ENCODE assay signal across 18 cellular contexts in the genomic region with DNA sequence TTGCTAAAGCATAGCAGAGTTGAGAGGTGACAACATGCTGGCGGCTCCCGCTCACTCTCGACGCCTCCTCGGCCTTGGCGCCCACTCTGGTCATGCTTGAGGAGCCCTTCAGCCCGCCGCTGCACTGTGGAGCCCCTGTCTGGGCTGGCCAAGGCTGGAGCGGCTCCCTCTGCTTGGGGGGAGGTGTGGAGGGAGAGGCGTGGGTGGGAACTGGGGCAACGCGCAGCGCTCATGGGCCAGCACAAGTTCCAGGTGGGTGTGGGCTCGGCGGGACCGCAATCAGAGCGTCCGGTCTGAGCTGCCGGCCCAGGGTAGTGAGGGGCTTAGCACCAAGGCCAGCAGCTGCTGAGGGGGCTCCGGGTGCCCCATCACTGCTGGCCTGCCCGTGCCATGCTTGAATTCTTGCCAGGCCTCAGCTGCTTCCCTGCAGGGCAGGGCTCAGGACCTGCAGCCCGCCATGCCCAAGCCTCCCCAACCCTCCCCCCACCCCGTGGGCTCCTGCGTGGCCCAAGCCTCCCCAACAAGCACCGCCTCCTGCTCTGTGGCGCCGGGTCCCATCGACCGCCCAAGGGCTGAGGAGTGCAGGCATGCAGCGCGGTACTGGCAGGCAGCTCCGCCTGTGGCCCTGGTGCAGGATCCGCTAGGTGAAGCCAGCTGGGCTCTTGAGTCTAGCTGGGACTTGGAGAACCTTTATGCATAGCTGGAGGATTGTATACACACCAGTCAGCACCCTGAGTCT.
A peak's percentile ranks its signal among the peaks of the same experiment; 100 is the strongest.
DNase-seq lines count a peak whose midpoint lies in the region; ATAC-seq, FAIRE-seq and TF ChIP-seq lines count a peak whose summit lies in the region.
"Had no signal": no experiment of that assay in that cellular context is flagged by ENCODE, and none has a peak within 500 bp of the region (broad histone marks: within the 10 kb centered on the region; RNA-seq: fewer than 3 reads in every experiment).

No MANE protein-coding gene starts in this region.

- H2BK12ac ChIP-seq in H1 (ENCODE audit: low read depth, low read length), result no peak overlapping the region

- intact Hi-C loops in kidney (cut with DNase I) (no loop called here), posterior vena cava (cut with DNase I) (no loop called here)

- H3K9me3 ChIP-seq in H1 (ENCODE audit: insufficient read depth in 2 of 2, low read depth in 1 of 2, low read length in 1 of 2), result peaks cover 0 to 10% of the 10 kb centered on the region in 2 experiments; a peak in 1 of 4 replicates
- no peaks in the 10 kb centered on the region for H3K9me3 ChIP-seq in kidney (ENCODE audit: control insufficient read depth in 1 of 2, low read length in 2 of 2)

- H3K4me2 ChIP-seq in H1 (ENCODE audit: insufficient read depth in 1 of 2, low read depth in 2 of 2, low read length in 2 of 2), result no peak overlapping the region

- H3K4me1 ChIP-seq in H1 (replicated peaks in 1 of 4; ENCODE audit: control insufficient read depth in 3 of 4, insufficient read depth in 4 of 4, low read length in 3 of 4) (peaks cover 0 to 8% (median under 1%) of the 10 kb centered on the region in 4 experiments; a peak in 3 of 7 replicates), kidney (ENCODE audit: control insufficient read depth in 1 of 2, insufficient read depth in 1 of 2, low read depth in 1 of 2, low read length in 2 of 2) (no peaks in the 10 kb centered on the region)

- H3K23ac ChIP-seq in H1 (ENCODE audit: insufficient read length), result no peak overlapping the region

- H3K4me3 ChIP-seq in H1 (ENCODE audit: extremely low read depth in 1 of 4, insufficient read depth in 2 of 4, low read depth in 3 of 4, low read length in 4 of 4) (no peak overlapping the region), kidney (ENCODE audit: low read length in 2 of 2) (no peak overlapping the region)

- H2AFZ ChIP-seq in H1 (ENCODE audit: low read length), result no peak overlapping the region

- H3K27ac ChIP-seq in H1 (ENCODE audit: low read depth, low read length) (no peak overlapping the region), kidney (ENCODE audit: low read depth in 2 of 2, low read length in 2 of 2) (no peak overlapping the region)

- no peak overlapping the region for H3K18ac ChIP-seq in H1 (ENCODE audit: extremely low read depth, low read length)

- H3K9me3 Mint-ChIP-seq in activated T-cell treated with anti-CD3 and anti-CD28 coated beads, Interleukin-2, amount 50 U/mL, for 72 hours, result peaks cover 2 to 3% of the 10 kb centered on the region in 2 donors

- CTCF ChIA-PET in H1 (lab: Charles Lee; ENCODE audit: partially characterized antibody), result interaction anchor here (0.7 to 1.2 kb wide), 3 partner anchors 9 to 483 kb away, joined by 3 to 4 read pairs (median 4); no protein-coding TSS in a partner anchor

- H3K79me1 ChIP-seq in H1 (ENCODE audit: low read depth, low read length), result no peaks in the 10 kb centered on the region

- no peaks in the 10 kb centered on the region for H3K27me3 ChIP-seq in H1 (replicated peaks in 1 of 4; ENCODE audit: control insufficient read depth in 3 of 4, extremely low read depth in 1 of 4, insufficient read depth in 3 of 4, low read length in 3 of 4)

- DNase-seq in H1 (ENCODE audit: low read depth in 1 of 2, low spot score in 2 of 2) (no peak), kidney (peak; percentile 56), posterior vena cava (ENCODE audit: low spot score) (peak; percentile 67)
- no peak for DNase-seq in activated T-cell treated with anti-CD3 and anti-CD28 coated beads, Interleukin-2, amount 50 U/mL, for 72 hours
- DNase-seq: C1 segment of cervical spinal cord; Calu3; CD4-positive, alpha-beta memory T cell; COR-L47; DMS53; DMS79 treated with DMSO at 0.1 percent for 48 hours; GF-D8; GOT3; H7; HCEC 1CT had no signal

- H3K9ac ChIP-seq in H1 (replicated peaks in 1 of 4; ENCODE audit: extremely low read depth in 1 of 4, low read depth in 3 of 4, low read length in 3 of 4) (no peak overlapping the region), kidney (ENCODE audit: low read length in 2 of 2) (no peak overlapping the region)

- no peak overlapping the region for H3K14ac ChIP-seq in H1 (ENCODE audit: insufficient read length)

- H3K56ac ChIP-seq in H1 (replicated peaks; ENCODE audit: insufficient read length, low read depth, low read length), result no peak overlapping the region

- ATAC-seq in GM18907 (IDR thresholded peaks at IDR 0.05; ENCODE audit: unreplicated experiment), result no peak
- no peak for ATAC-seq in HG03378 (IDR thresholded peaks at IDR 0.05; ENCODE audit: unreplicated experiment)
- no peak for ATAC-seq in activated T-cell treated with anti-CD3 and anti-CD28 coated beads, Interleukin-2, amount 50 U/mL, for 72 hours (replicated peaks in 1 of 2)

- no peak overlapping the region for H3K4ac ChIP-seq in H1 (replicated peaks; ENCODE audit: insufficient read length, low read depth, low read length)

- no peaks in the 10 kb centered on the region; a peak in 1 of 4 replicates for H3K79me2 ChIP-seq in H1 (ENCODE audit: control insufficient read depth in 1 of 2, insufficient read depth in 2 of 2, low read length in 2 of 2)

- no peaks in the 10 kb centered on the region for H3K23me2 ChIP-seq in H1 (ENCODE audit: low read depth, low read length)

- H2AK5ac ChIP-seq in H1 (ENCODE audit: low read depth, low read length), result no peak overlapping the region

- H3K27me3 Mint-ChIP-seq in activated T-cell treated with anti-CD3 and anti-CD28 coated beads, Interleukin-2, amount 50 U/mL, for 72 hours (ENCODE audit: low read depth), result no peaks in the 10 kb centered on the region
- H3K27me3 Mint-ChIP-seq: CD4-positive, alpha-beta memory T cell had no signal

- no peak overlapping the region for H4K5ac ChIP-seq in H1 (ENCODE audit: insufficient read length, low read depth, low read length)

- no peak overlapping the region for H2BK120ac ChIP-seq in H1 (replicated peaks; ENCODE audit: low read depth, low read length)

- TF ChIP-seq CTCF in H1 (IDR thresholded peaks at IDR 0.05; ENCODE audit: control extremely low read depth in 1 of 3, insufficient read depth in 1 of 3, low read depth in 1 of 3, low read length in 3 of 3) (no peak), kidney (IDR thresholded peaks at IDR 0.05; ENCODE audit: borderline replicate concordance, extremely low read depth, insufficient read depth) (no peak)

- no peak overlapping the region for H3K4me3 Mint-ChIP-seq in activated T-cell treated with anti-CD3 and anti-CD28 coated beads, Interleukin-2, amount 50 U/mL, for 72 hours
- H3K4me3 Mint-ChIP-seq: CD4-positive, alpha-beta memory T cell had no signal

- H2BK5ac ChIP-seq in H1 (ENCODE audit: low read depth, low read length), result no peak overlapping the region

- no peak overlapping the region for H4K8ac ChIP-seq in H1 (ENCODE audit: extremely low read depth, insufficient read depth, low read length)

- no peak for FAIRE-seq in H1 (lab: Jason Lieb, UNC)
- no peak for FAIRE-seq in kidney (lab: Jason Lieb, UNC)
- FAIRE-seq: GM12891, GM18507 had no signal

- no peak overlapping the region for H3K27ac Mint-ChIP-seq in activated T-cell treated with anti-CD3 and anti-CD28 coated beads, Interleukin-2, amount 50 U/mL, for 72 hours
- H3K27ac Mint-ChIP-seq: CD4-positive, alpha-beta memory T cell had no signal

- H4K20me1 ChIP-seq in H1 (replicated peaks in 1 of 2; ENCODE audit: control insufficient read depth in 1 of 2, insufficient read depth in 2 of 2, low read length in 2 of 2), result no peaks in the 10 kb centered on the region

- H4K91ac ChIP-seq in H1 (replicated peaks; ENCODE audit: insufficient read length, low read length), result no peak overlapping the region

- no peak for TF ChIP-seq POLR2A in H1 (IDR thresholded peaks at IDR 0.05; ENCODE audit: control extremely low read depth in 1 of 2, low read depth in 2 of 2, low read length in 2 of 2)

- POLR2A ChIA-PET in H1 (lab: Charles Lee; ENCODE audit: partially characterized antibody), result no interaction called here

- H2BK15ac ChIP-seq in H1 (ENCODE audit: low read length), result no peak overlapping the region

- no peak for TF ChIP-seq RAD21 in H1 (IDR thresholded peaks at IDR 0.05 in 1 of 2, conservative IDR thresholded peaks at IDR 0.05 in 1 of 2; ENCODE audit: low read depth in 2 of 2, low read length in 2 of 2)

- H3K36me3 Mint-ChIP-seq in activated T-cell treated with anti-CD3 and anti-CD28 coated beads, Interleukin-2, amount 50 U/mL, for 72 hours (ENCODE audit: insufficient read depth in 2 of 2), result no peaks in the 10 kb centered on the region
- H3K36me3 Mint-ChIP-seq: CD4-positive, alpha-beta memory T cell had no signal

- TF ChIP-seq EP300 in H1 (IDR thresholded peaks at IDR 0.05; ENCODE audit: borderline replicate concordance in 1 of 2, low read depth in 2 of 2, low read length in 2 of 2), result no peak

- H3K4me1 Mint-ChIP-seq in activated T-cell treated with anti-CD3 and anti-CD28 coated beads, Interleukin-2, amount 50 U/mL, for 72 hours (ENCODE audit: low read depth), result no peaks in the 10 kb centered on the region
- H3K4me1 Mint-ChIP-seq: CD4-positive, alpha-beta memory T cell had no signal

- H3K36me3 ChIP-seq in H1 (ENCODE audit: control insufficient read depth in 2 of 4, insufficient read depth in 4 of 4, low read length in 3 of 4), result 0 out of 8 replicates have a peak, but pooled peaks cover 0 to 4% (median 0%) of the 10 kb centered on the region in 4 experiments
- no peaks in the 10 kb centered on the region for H3K36me3 ChIP-seq in kidney (ENCODE audit: control insufficient read depth in 1 of 2, insufficient read depth in 2 of 2, low read length in 2 of 2)

- WGBS in H1 (ENCODE audit: extremely low coverage in 1 of 2, insufficient coverage in 1 of 2, insufficient read length in 1 of 2, insufficient replicate concordance in 2 of 2, low coverage in 1 of 2, low lambda C conversion rate in 2 of 2, missing lambda C conversion rate in 1 of 2), 2 experiments, result 91% methylated on average over 14 of the region's 33 CpGs; no CpG with 5 or more reads in 1 of the 2 experiments

- no peak overlapping the region for H2BK20ac ChIP-seq in H1 (ENCODE audit: low read length)

TF ChIP-seq in H1, 55 proteins besides CTCF, POLR2A, EP300 and RAD21 (continues in another document):
- TF ChIP-seq KDM4A (IDR thresholded peaks at IDR 0.05; ENCODE audit: low read depth, low read length, severe bottlenecking) (no peak), TBP (IDR thresholded peaks at IDR 0.05; ENCODE audit: low read depth, low read length) (no peak), BCL11A (IDR thresholded peaks at IDR 0.05; ENCODE audit: low read depth in 2 of 2, low read length in 2 of 2) (no peak), RNF2 (IDR thresholded peaks at IDR 0.05; ENCODE audit: borderline replicate concordance, low read depth, low read length, missing control alignments, poor library complexity, severe bottlenecking) (no peak)
- TF ChIP-seq, protein P1, sequence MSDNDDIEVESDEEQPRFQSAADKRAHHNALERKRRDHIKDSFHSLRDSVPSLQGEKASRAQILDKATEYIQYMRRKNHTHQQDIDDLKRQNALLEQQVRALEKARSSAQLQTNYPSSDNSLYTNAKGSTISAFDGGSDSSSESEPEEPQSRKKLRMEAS (IDR thresholded peaks at IDR 0.05), result peak; percentile 51; the same call in 1 of the 2 replicates
- TF ChIP-seq, protein P2, sequence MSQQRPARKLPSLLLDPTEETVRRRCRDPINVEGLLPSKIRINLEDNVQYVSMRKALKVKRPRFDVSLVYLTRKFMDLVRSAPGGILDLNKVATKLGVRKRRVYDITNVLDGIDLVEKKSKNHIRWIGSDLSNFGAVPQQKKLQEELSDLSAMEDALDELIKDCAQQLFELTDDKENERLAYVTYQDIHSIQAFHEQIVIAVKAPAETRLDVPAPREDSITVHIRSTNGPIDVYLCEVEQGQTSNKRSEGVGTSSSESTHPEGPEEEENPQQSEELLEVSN (IDR thresholded peaks at IDR 0.05), result peak; percentile 81

Comparison
In these comparisons a context has a peak if more than half of its experiments do, and no peak if none do; other contexts are left out.
1. DNase-seq: peak in kidney (single experiment) and posterior vena cava (single experiment); none in H1 (0 of 2) and activated T-cell treated with anti-CD3 and anti-CD28 coated beads, Interleukin-2, amount 50 U/mL, for 72 hours (0 of 2).